ENCODE assay signal across 27 cellular contexts in the genomic region with DNA sequence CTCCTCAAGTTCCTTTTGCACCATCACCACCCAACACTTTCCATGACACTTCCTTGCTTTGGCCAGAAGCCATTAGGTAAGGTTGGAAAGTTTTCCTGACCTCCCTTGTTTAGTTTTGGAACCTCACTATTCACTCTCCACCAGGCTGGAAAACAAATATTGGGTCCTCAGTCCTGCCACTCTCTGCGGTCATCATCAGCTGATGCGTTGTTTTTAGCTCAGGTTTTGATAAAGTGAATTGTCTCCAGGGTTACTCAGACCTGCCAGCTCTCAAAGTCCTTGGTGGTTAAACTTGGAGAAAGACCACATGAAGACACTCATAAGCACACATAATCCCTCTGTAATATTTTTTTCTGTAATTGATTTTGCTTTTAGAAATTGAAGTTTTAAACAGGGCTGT.
"Had no signal": no experiment of that assay in that cellular context is flagged by ENCODE, and none has a peak within 500 bp of the region (broad histone marks: within the 10 kb centered on the region; RNA-seq: fewer than 3 reads in every experiment).

No MANE protein-coding gene starts in this region.

- H3K27me3 Mint-ChIP-seq: naive thymus-derived CD8-positive, alpha-beta T cell; stimulated activated naive B cell treated with anti-CD40 and anti-IgM and Interleukin-4, amounts not matched to agents 10 μg/mL and 1 μg/mL and 100 μg/mL, for 72 hours; stimulated activated naive CD8-positive, alpha-beta T cell treated with anti-CD3 and anti-CD28 coated beads, Interleukin-15, Interleukin-2, amounts not matched to agents 100 ng/mL and 50 ng/mL, for 24 hours had no signal

- H3K27ac ChIP-seq: neural progenitor cell, ovary, parathyroid adenoma, psoas muscle, right lobe of liver, sigmoid colon, stomach, thoracic aorta, thyroid gland, tibial nerve, upper lobe of left lung, vagina had no signal

- H2AFZ ChIP-seq: neural progenitor cell, parathyroid adenoma had no signal

- H3K4me3 ChIP-seq: neural progenitor cell, ovary, psoas muscle, right lobe of liver, sigmoid colon, stomach, thoracic aorta, thyroid gland, tibial nerve, upper lobe of left lung, vagina had no signal

- H3K4me1 Mint-ChIP-seq: nephron progenitor cell; neural progenitor cell; stimulated activated effector memory CD8-positive, alpha-beta T cell treated with anti-CD3 and anti-CD28 coated beads, Interleukin-12 subunit alpha, Interleukin-12 subunit beta, amount 100 ng/mL, for 72 hours; stimulated activated naive B cell treated with anti-CD40 and anti-IgM and Interleukin-4, amounts not matched to agents 10 μg/mL and 1 μg/mL and 100 μg/mL, for 72 hours had no signal

- H3K4me2 ChIP-seq: neural progenitor cell had no signal

- H3K36me3 ChIP-seq: neural progenitor cell, ovary, right lobe of liver, thoracic aorta, thyroid gland had no signal

- H3K79me2 ChIP-seq: parathyroid adenoma had no signal

- H3K9me3 Mint-ChIP-seq: naive thymus-derived CD8-positive, alpha-beta T cell; natural killer cell treated with Interleukin-12 subunit alpha and Interleukin-12 subunit beta and Interleukin-15 and Interleukin-18, amount 100 ng/mL, for 72 hours; nephron progenitor cell; neural progenitor cell; stimulated activated effector memory CD8-positive, alpha-beta T cell treated with anti-CD3 and anti-CD28 coated beads, Interleukin-12 subunit alpha, Interleukin-12 subunit beta, amount 100 ng/mL, for 72 hours; stimulated activated naive B cell treated with anti-CD40 and anti-IgM and Interleukin-4, amounts not matched to agents 10 μg/mL and 1 μg/mL and 100 μg/mL, for 72 hours; stimulated activated naive CD8-positive, alpha-beta T cell treated with anti-CD3 and anti-CD28 coated beads, Interleukin-15, Interleukin-2, amounts not matched to agents 100 ng/mL and 50 ng/mL, for 24 hours had no signal

- H3K4me1 ChIP-seq: neural progenitor cell, parathyroid adenoma, psoas muscle, right lobe of liver, sigmoid colon, stomach, thyroid gland, tibial nerve, upper lobe of left lung, vagina had no signal

- DNase-seq: nephron progenitor cell; occipital lobe; ovary; psoas muscle; right lobe of liver; sigmoid colon; small intestine; stimulated activated CD4-positive, alpha-beta T cell treated with anti-CD3 and anti-CD28 coated beads, Interleukin-15, amount 100 ng/mL, for 24 hours; stimulated activated CD4-positive, alpha-beta T cell treated with anti-CD3 and anti-CD28 coated beads, Interleukin-2, amount 100 ng/mL, for 24 hours; stimulated activated CD4-positive, alpha-beta T cell treated with anti-CD3 and anti-CD28 coated beads, Interleukin-2, amount 100 ng/mL, for 48 hours; stimulated activated CD4-positive, alpha-beta T cell treated with anti-CD3 and anti-CD28 coated beads, Interleukin-4, amount 100 ng/mL, for 24 hours; stimulated activated naive B cell treated with anti-CD40 and anti-IgM and Interleukin-4, amounts not matched to agents 10 μg/mL and 1 μg/mL and 100 μg/mL, for 72 hours; stimulated activated naive CD4-positive, alpha-beta T cell treated with Interleukin-2 at 50 U/mL for 16 hours; stomach; thyroid gland; trophoblast cell; upper lobe of left lung had no signal

- H3K9me3 ChIP-seq: ovary, psoas muscle, right lobe of liver, sigmoid colon, stomach, thoracic aorta, thyroid gland, tibial nerve, upper lobe of left lung, vagina had no signal

- ATAC-seq: naive thymus-derived CD8-positive, alpha-beta T cell; natural killer cell treated with Interleukin-12 subunit alpha and Interleukin-12 subunit beta and Interleukin-15 and Interleukin-18, amount 100 ng/mL, for 72 hours; psoas muscle; right lobe of liver; stimulated activated effector memory CD8-positive, alpha-beta T cell treated with anti-CD3 and anti-CD28 coated beads, Interleukin-12 subunit alpha, Interleukin-12 subunit beta, amount 100 ng/mL, for 72 hours; stimulated activated naive B cell treated with anti-CD40 and anti-IgM and Interleukin-4, amounts not matched to agents 10 μg/mL and 1 μg/mL and 100 μg/mL, for 72 hours had no signal

- H3K36me3 Mint-ChIP-seq: natural killer cell treated with Interleukin-12 subunit alpha and Interleukin-12 subunit beta and Interleukin-15 and Interleukin-18, amount 100 ng/mL, for 72 hours; neural progenitor cell had no signal

- H3K27ac Mint-ChIP-seq: naive thymus-derived CD8-positive, alpha-beta T cell; natural killer cell treated with Interleukin-12 subunit alpha and Interleukin-12 subunit beta and Interleukin-15 and Interleukin-18, amount 100 ng/mL, for 72 hours; nephron progenitor cell; neural progenitor cell; progenitor cell of endocrine pancreas; stimulated activated effector memory CD8-positive, alpha-beta T cell treated with anti-CD3 and anti-CD28 coated beads, Interleukin-12 subunit alpha, Interleukin-12 subunit beta, amount 100 ng/mL, for 72 hours; stimulated activated naive B cell treated with anti-CD40 and anti-IgM and Interleukin-4, amounts not matched to agents 10 μg/mL and 1 μg/mL and 100 μg/mL, for 72 hours; stimulated activated naive CD8-positive, alpha-beta T cell treated with anti-CD3 and anti-CD28 coated beads, Interleukin-15, Interleukin-2, amounts not matched to agents 100 ng/mL and 50 ng/mL, for 24 hours had no signal

- H3K27me3 ChIP-seq: neural progenitor cell, ovary, right lobe of liver, sigmoid colon, stomach, thyroid gland, tibial nerve, upper lobe of left lung, vagina had no signal

- H3K4me3 Mint-ChIP-seq: naive thymus-derived CD8-positive, alpha-beta T cell; natural killer cell treated with Interleukin-12 subunit alpha and Interleukin-12 subunit beta and Interleukin-15 and Interleukin-18, amount 100 ng/mL, for 72 hours; nephron progenitor cell; neural progenitor cell; stimulated activated effector memory CD8-positive, alpha-beta T cell treated with anti-CD3 and anti-CD28 coated beads, Interleukin-12 subunit alpha, Interleukin-12 subunit beta, amount 100 ng/mL, for 72 hours; stimulated activated naive B cell treated with anti-CD40 and anti-IgM and Interleukin-4, amounts not matched to agents 10 μg/mL and 1 μg/mL and 100 μg/mL, for 72 hours; stimulated activated naive CD8-positive, alpha-beta T cell treated with anti-CD3 and anti-CD28 coated beads, Interleukin-15, Interleukin-2, amounts not matched to agents 100 ng/mL and 50 ng/mL, for 24 hours had no signal
